In genomic region chr21:32585042-32585710, GRCh38 we compare ENCODE assay signal across 23 cellular contexts.
"Had no signal": no experiment of that assay in that cellular context is flagged by ENCODE, and none has a peak within 500 bp of the region (broad histone marks: within the 10 kb centered on the region; RNA-seq: fewer than 3 reads in every experiment).

Gene TCP10L, minus strand, starts transcription at chr21:32585523. Its CDS starts 1,219 bp downstream, at chr21:32584304.

- H3K4me3 Mint-ChIP-seq: activated CD4-positive, alpha-beta memory T cell treated with anti-CD3 and anti-CD28 coated beads for 36 hours; activated CD4-positive, alpha-beta T cell treated with anti-CD3 and anti-CD28 coated beads, Interleukin-2, amount 10 ng/mL, durations not matched to agents 7 days and 5 days; activated naive CD4-positive, alpha-beta T cell treated with anti-CD3 and anti-CD28 coated beads for 36 hours; activated naive CD8-positive, alpha-beta T cell treated with anti-CD3 and anti-CD28 coated beads for 36 hours; activated T-cell treated with anti-CD3 and anti-CD28 coated beads, Interleukin-2, amount 50 U/mL, for 24 hours; T-cell had no signal

- H3K4me1 Mint-ChIP-seq: activated naive CD8-positive, alpha-beta T cell treated with anti-CD3 and anti-CD28 coated beads for 36 hours; T-cell had no signal

- H3K4me1 ChIP-seq: breast epithelium had no signal

- DNase-seq: activated CD4-positive, alpha-beta memory T cell treated with anti-CD3 and anti-CD28 coated beads for 36 hours; activated CD4-positive, alpha-beta T cell treated with anti-CD3 and anti-CD28 coated beads, Interleukin-2, amount 10 ng/mL, durations not matched to agents 7 days and 5 days; activated CD4-positive, CD25-positive, alpha-beta regulatory T cell; activated effector memory CD4-positive, alpha-beta T cell treated with anti-CD3 and anti-CD28 coated beads, Interleukin-2, amount 50 U/mL, for 16 hours; activated naive CD4-positive, alpha-beta T cell treated with anti-CD3 and anti-CD28 coated beads for 36 hours; activated naive CD8-positive, alpha-beta T cell treated with anti-CD3 and anti-CD28 coated beads for 36 hours; activated T-cell treated with anti-CD3 and anti-CD28 coated beads, Interleukin-2, amount 50 U/mL, for 24 hours; aorta; caudate nucleus; Karpas-422; NCI-H1105 treated with DMSO at 0.1 percent for 48 hours; NCI-H1436 treated with DMSO at 0.1 percent for 48 hours; NCI-H187; NCI-H2081; NCI-H226; NCI-H526; NCI-H774; RPMI8226; T-cell had no signal

- H3K27me3 ChIP-seq: breast epithelium had no signal

- H3K27ac ChIP-seq: breast epithelium, SK-N-MC, VCaP had no signal

- H3K9me3 ChIP-seq: breast epithelium had no signal

- H3K9me3 Mint-ChIP-seq: activated CD4-positive, alpha-beta memory T cell treated with anti-CD3 and anti-CD28 coated beads for 36 hours; activated CD4-positive, alpha-beta T cell treated with anti-CD3 and anti-CD28 coated beads, Interleukin-2, amount 10 ng/mL, durations not matched to agents 7 days and 5 days; activated naive CD4-positive, alpha-beta T cell treated with anti-CD3 and anti-CD28 coated beads for 36 hours; activated naive CD8-positive, alpha-beta T cell treated with anti-CD3 and anti-CD28 coated beads for 36 hours; activated T-cell treated with anti-CD3 and anti-CD28 coated beads, Interleukin-2, amount 50 U/mL, for 24 hours; T-cell had no signal

- ATAC-seq: Right ventricle myocardium inferior, T-cell had no signal

- H3K36me3 Mint-ChIP-seq: activated CD4-positive, alpha-beta memory T cell treated with anti-CD3 and anti-CD28 coated beads for 36 hours; activated naive CD8-positive, alpha-beta T cell treated with anti-CD3 and anti-CD28 coated beads for 36 hours; T-cell had no signal

- H3K36me3 ChIP-seq: breast epithelium had no signal

- H3K27ac Mint-ChIP-seq: activated CD4-positive, alpha-beta memory T cell treated with anti-CD3 and anti-CD28 coated beads for 36 hours; activated CD4-positive, alpha-beta T cell treated with anti-CD3 and anti-CD28 coated beads, Interleukin-2, amount 10 ng/mL, durations not matched to agents 7 days and 5 days; activated naive CD4-positive, alpha-beta T cell treated with anti-CD3 and anti-CD28 coated beads for 36 hours; activated naive CD8-positive, alpha-beta T cell treated with anti-CD3 and anti-CD28 coated beads for 36 hours; activated T-cell treated with anti-CD3 and anti-CD28 coated beads, Interleukin-2, amount 50 U/mL, for 24 hours; T-cell had no signal

- H3K4me3 ChIP-seq: breast epithelium, SK-N-MC had no signal

- H3K27me3 Mint-ChIP-seq: activated CD4-positive, alpha-beta memory T cell treated with anti-CD3 and anti-CD28 coated beads for 36 hours; activated CD4-positive, alpha-beta T cell treated with anti-CD3 and anti-CD28 coated beads, Interleukin-2, amount 10 ng/mL, durations not matched to agents 7 days and 5 days; activated naive CD8-positive, alpha-beta T cell treated with anti-CD3 and anti-CD28 coated beads for 36 hours; activated T-cell treated with anti-CD3 and anti-CD28 coated beads, Interleukin-2, amount 50 U/mL, for 24 hours had no signal
